Comparison of ENCODE assay signal across 1 cellular context in the genomic region with DNA sequence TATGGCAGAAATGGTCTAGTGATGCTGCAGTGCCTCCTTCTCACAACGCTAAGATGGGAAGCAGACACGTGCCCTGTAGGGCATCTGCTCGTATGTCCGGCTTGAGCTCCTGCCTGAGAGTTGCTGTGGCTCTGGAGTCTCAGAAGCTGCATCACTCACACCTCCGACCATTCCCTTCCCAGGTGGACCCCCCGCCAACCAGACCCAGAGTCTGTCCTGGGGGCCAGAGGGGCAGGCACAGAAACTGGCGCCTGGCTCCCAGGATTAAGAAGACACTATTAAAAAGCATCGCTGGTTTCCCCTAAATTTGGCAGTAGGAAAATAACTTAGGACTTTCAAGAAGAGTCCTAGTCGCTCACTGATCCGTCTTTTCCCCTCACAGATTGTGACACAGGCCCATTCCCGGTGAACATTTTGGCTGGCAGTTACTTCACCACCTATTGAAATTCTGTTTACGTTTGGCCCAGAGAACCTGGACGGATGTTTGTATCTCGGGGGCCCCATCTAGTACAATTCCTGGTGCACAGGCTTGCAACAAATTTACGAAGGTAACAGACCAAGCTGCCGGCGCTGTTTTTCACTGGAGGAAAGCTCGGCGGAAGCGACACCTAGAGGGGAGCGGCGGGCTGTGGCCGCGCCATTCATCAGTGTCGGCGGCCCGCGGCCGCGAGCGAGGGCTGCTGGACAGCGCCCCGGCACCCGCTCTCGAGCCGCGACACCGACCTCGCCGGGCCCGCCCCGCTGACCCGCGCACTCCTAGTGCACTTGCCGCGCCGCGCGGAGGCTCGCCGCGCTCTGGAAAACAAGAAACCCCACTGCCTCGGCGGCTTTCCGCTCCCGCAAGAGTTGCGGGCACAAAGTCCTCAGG.
TF ChIP-seq lines count a peak whose summit lies in the region.

No MANE protein-coding gene starts in this region.

TF ChIP-seq in H1, 55 proteins besides CTCF, POLR2A, EP300 and RAD21 (continued from another document):
- TF ChIP-seq, protein P1, sequence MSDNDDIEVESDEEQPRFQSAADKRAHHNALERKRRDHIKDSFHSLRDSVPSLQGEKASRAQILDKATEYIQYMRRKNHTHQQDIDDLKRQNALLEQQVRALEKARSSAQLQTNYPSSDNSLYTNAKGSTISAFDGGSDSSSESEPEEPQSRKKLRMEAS (IDR thresholded peaks at IDR 0.05), result peak; percentile 20; the same call in 1 of the 2 replicates
- no peak for TF ChIP-seq TAF1 (IDR thresholded peaks at IDR 0.05; ENCODE audit: low read depth, low read length)
